1 cellular context compared by ENCODE assay signal in genomic region chr12:72472350-72472749, GRCh38.
TF ChIP-seq lines count a peak whose summit lies in the region.

No MANE protein-coding gene starts in this region.

TF ChIP-seq in GM23338, 12 proteins besides CTCF, POLR2A, EP300 and RAD21 (continued from another document):
- TF ChIP-seq ZNF462 (CRISPR knock-in tag; IDR thresholded peaks at IDR 0.05): no peak
